10 cellular contexts compared by ENCODE assay signal in the genomic region with DNA sequence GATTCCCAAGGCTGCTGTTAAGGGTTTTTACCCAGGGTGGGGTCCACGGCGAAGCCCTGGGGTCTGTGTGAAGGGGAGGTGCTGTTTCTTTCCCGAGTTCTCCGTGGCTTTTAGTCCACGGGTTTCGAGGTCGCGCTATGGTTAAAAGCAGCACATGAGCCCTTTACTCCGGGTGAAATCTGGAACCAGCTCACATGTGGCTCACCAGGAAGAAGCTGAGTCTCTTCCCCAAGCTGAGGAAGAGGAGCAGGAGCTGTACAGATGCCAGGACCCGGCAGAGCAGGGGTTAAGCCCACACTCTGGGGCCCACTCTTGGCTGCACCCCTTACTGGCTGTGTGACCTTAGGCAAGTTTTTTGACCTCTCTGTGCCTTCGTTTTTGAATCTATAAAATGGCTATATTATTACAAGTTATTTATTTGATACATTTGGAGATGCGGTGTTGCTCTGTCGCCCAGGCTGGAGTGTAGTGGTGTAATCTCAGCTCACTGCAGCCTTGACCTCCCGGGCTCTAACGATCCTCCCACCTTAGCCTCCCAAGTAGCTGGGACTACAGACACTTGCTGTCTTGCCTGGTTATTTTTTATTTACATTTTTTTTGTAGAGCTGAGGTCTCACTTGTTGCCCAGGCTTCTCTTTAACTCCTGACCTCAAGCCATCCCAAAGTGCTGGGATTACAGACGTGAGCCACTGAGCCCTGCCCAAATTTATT.
DNase-seq lines count a peak whose midpoint lies in the region; ATAC-seq, FAIRE-seq and TF ChIP-seq lines count a peak whose summit lies in the region.
"Had no signal": no experiment of that assay in that cellular context is flagged by ENCODE, and none has a peak within 500 bp of the region (broad histone marks: within the 10 kb centered on the region; RNA-seq: fewer than 3 reads in every experiment).

No MANE protein-coding gene starts in this region.

- TF ChIP-seq CTCF in Caco-2 (IDR thresholded peaks at IDR 0.05; ENCODE audit: insufficient read depth in 1 of 2, low read depth in 1 of 2, low read length in 1 of 2, severe bottlenecking in 1 of 2, unreplicated experiment in 1 of 2) (no peak), SK-N-SH (IDR thresholded peaks at IDR 0.05) (no peak), heart left ventricle (IDR thresholded peaks at IDR 0.05) (no peak), pancreas (IDR thresholded peaks at IDR 0.05) (no peak)

- no peaks in the 10 kb centered on the region for H3K4me1 Mint-ChIP-seq in Caco-2 (ENCODE audit: low read depth, unreplicated experiment)
- H3K4me1 Mint-ChIP-seq in activated CD4-positive, alpha-beta memory T cell treated with anti-CD3 and anti-CD28 coated beads, Interleukin-2, amount 10 ng/mL, durations not matched to agents 7 days and 5 days, result no peaks in the 10 kb centered on the region

- no peaks in the 10 kb centered on the region for H3K79me2 ChIP-seq in SK-N-SH (ENCODE audit: insufficient read depth)

- no peak for TF ChIP-seq RAD21 in SK-N-SH (IDR thresholded peaks at IDR 0.05; ENCODE audit: low read length)

- ATAC-seq in heart left ventricle, result peak in 2 of 4 donors; percentile 36 to 44
- ATAC-seq in pancreas, result peak in 3 of 4 donors; percentile 68 to 76 (median 70)
- ATAC-seq in GM18907 (IDR thresholded peaks at IDR 0.05; ENCODE audit: unreplicated experiment), result no peak

- intact Hi-C loops in Caco-2 (cut with micrococcal nuclease; ENCODE audit: unreplicated experiment), result loop anchor here (1.0 to 5.0 kb wide), 3 partner anchors 72 to 149 kb away; no protein-coding TSS in a partner anchor
- intact Hi-C loops in heart left ventricle (cut with DNase I), result loop anchor here in 7 of 10 donors (1.0 to 10.0 kb wide), 7 partner anchors 71 to 1543 kb away; no protein-coding TSS in a partner anchor
- intact Hi-C loops in pancreas (cut with DNase I), result no loop called here

- CTCF ChIA-PET in Caco-2 (lab: Charles Lee), result interaction anchor here (0.8 to 3.0 kb wide), 2 partner anchors 72 to 94 kb away, joined by 3 to 10 read pairs; no protein-coding TSS in a partner anchor
- CTCF ChIA-PET in SK-N-SH (lab: Yijun Ruan, JAX), result interaction anchor here (0.6 to 2.1 kb wide), 24 partner anchors 8 to 1447 kb away, joined by 3 to 20 read pairs (median 4); no protein-coding TSS in a partner anchor
- CTCF ChIA-PET in activated CD4-positive, alpha-beta memory T cell treated with anti-CD3 and anti-CD28 coated beads, Interleukin-2, amount 10 ng/mL, durations not matched to agents 7 days and 5 days (lab: Charles Lee), result interaction anchor here (0.7 to 3.6 kb wide), 10 partner anchors 9 to 325 kb away, joined by 3 to 21 read pairs (median 4); no protein-coding TSS in a partner anchor

- H3K9ac ChIP-seq in SK-N-SH, result no peak overlapping the region

- no peak overlapping the region for H3K27ac ChIP-seq in SK-N-SH (ENCODE audit: low read depth in 2 of 2, low read length in 1 of 2)
- H3K27ac ChIP-seq in heart left ventricle, result peak overlapping the region in 1 of 12 donors; percentile 32
- no peak overlapping the region for H3K27ac ChIP-seq in pancreas
- H3K27ac ChIP-seq: adrenal gland had no signal

- no peaks in the 10 kb centered on the region for H3F3A ChIP-seq in SK-N-SH (replicated peaks; ENCODE audit: insufficient read depth)

- POLR2A ChIA-PET in Caco-2 (lab: Charles Lee) (no interaction called here), SK-N-SH (lab: Yijun Ruan, JAX) (no interaction called here)
- POLR2A ChIA-PET in activated CD4-positive, alpha-beta memory T cell treated with anti-CD3 and anti-CD28 coated beads, Interleukin-2, amount 10 ng/mL, durations not matched to agents 7 days and 5 days (lab: Charles Lee), result no interaction called here

- H3K36me3 ChIP-seq in Caco-2 (ENCODE audit: control insufficient read depth, insufficient read depth, low read length) (no peaks in the 10 kb centered on the region), SK-N-SH (replicated peaks in 1 of 2; ENCODE audit: control insufficient read depth in 1 of 2, insufficient read depth in 2 of 2, low read length in 1 of 2) (no peaks in the 10 kb centered on the region), heart left ventricle (no peaks in the 10 kb centered on the region), pancreas (no peaks in the 10 kb centered on the region)
- H3K36me3 ChIP-seq: adrenal gland had no signal

- no peaks in the 10 kb centered on the region for H3K9me2 ChIP-seq in SK-N-SH

- no TSS peak for BruUV-seq in Caco-2 (replicated peaks; lab: Mats Ljungman, UMichigan)

- no peak for TF ChIP-seq POLR2A in heart left ventricle (IDR thresholded peaks at IDR 0.05)

- no peaks in the 10 kb centered on the region for H4K20me1 ChIP-seq in SK-N-SH (ENCODE audit: insufficient read depth)

- H2AFZ ChIP-seq in SK-N-SH (ENCODE audit: low read depth), result peak overlapping the region; percentile 74

- peaks cover 17% of the 10 kb centered on the region for H3K27me3 Mint-ChIP-seq in Caco-2 (ENCODE audit: insufficient read depth, unreplicated experiment)
- peaks cover 5% of the 10 kb centered on the region for H3K27me3 Mint-ChIP-seq in activated CD4-positive, alpha-beta memory T cell treated with anti-CD3 and anti-CD28 coated beads, Interleukin-2, amount 10 ng/mL, durations not matched to agents 7 days and 5 days

- no peak for TF ChIP-seq EP300 in SK-N-SH (IDR thresholded peaks at IDR 0.05; ENCODE audit: borderline replicate concordance in 1 of 2, low read depth in 1 of 2, low read length in 1 of 2)

- 21% methylated on average over 14 of the region's 16 CpGs for whole genome bisulfite sequencing in SK-N-SH (ENCODE audit: low lambda C conversion rate)
- 35 to 40% (median 35%) methylated on average over 13 to 16 of the region's 16 CpGs for WGBS in heart left ventricle, 4 donors
- WGBS in pancreas, 2 donors, result 27 to 30% methylated on average over 16 of the region's 16 CpGs

- no peak for FAIRE-seq in pancreas (lab: Jason Lieb, UNC)
- FAIRE-seq: G401.6 had no signal

- peak overlapping the region; percentile 26 for H3K4me3 ChIP-seq in Caco-2 (ENCODE audit: low read depth, low read length)
- H3K4me3 ChIP-seq in SK-N-SH (ENCODE audit: low read depth in 2 of 2, low read length in 1 of 2), result peak overlapping the region; percentile 47 to 56
- H3K4me3 ChIP-seq in heart left ventricle, result peak overlapping the region; percentile 11 to 59 (median 44)
- peak overlapping the region in 3 of 4 donors; percentile 4 to 44 (median 16) for H3K4me3 ChIP-seq in pancreas

- no peaks in the 10 kb centered on the region for H3K9me3 Mint-ChIP-seq in Caco-2 (ENCODE audit: unreplicated experiment)
- H3K9me3 Mint-ChIP-seq in activated CD4-positive, alpha-beta memory T cell treated with anti-CD3 and anti-CD28 coated beads, Interleukin-2, amount 10 ng/mL, durations not matched to agents 7 days and 5 days, result no peaks in the 10 kb centered on the region

- peak overlapping the region; percentile 37 for H3K4me3 Mint-ChIP-seq in Caco-2 (ENCODE audit: unreplicated experiment)
- no peak overlapping the region for H3K4me3 Mint-ChIP-seq in activated CD4-positive, alpha-beta memory T cell treated with anti-CD3 and anti-CD28 coated beads, Interleukin-2, amount 10 ng/mL, durations not matched to agents 7 days and 5 days

- H3K27me3 ChIP-seq in Caco-2 (replicated peaks; ENCODE audit: control insufficient read depth, insufficient read depth, low read length) (peaks cover 1% of the 10 kb centered on the region; the same call in 1 of the 2 replicates), SK-N-SH (ENCODE audit: insufficient read depth) (no peaks in the 10 kb centered on the region), heart left ventricle (peaks cover 0 to 47% (median 17%) of the 10 kb centered on the region in 9 donors), pancreas (peaks cover 0 to 9% (median 2%) of the 10 kb centered on the region in 4 donors)

- no peak overlapping the region for H3K27ac Mint-ChIP-seq in Caco-2 (ENCODE audit: unreplicated experiment)
- no peak overlapping the region for H3K27ac Mint-ChIP-seq in activated CD4-positive, alpha-beta memory T cell treated with anti-CD3 and anti-CD28 coated beads, Interleukin-2, amount 10 ng/mL, durations not matched to agents 7 days and 5 days

- H3K4me2 ChIP-seq in SK-N-SH, result peak overlapping the region; percentile 85

- H3K9me3 ChIP-seq in Caco-2 (no peaks in the 10 kb centered on the region), SK-N-SH (no peaks in the 10 kb centered on the region), heart left ventricle (peaks cover 0 to 9% (median 1%) of the 10 kb centered on the region in 12 donors), pancreas (no peaks in the 10 kb centered on the region)
- H3K9me3 ChIP-seq: adrenal gland had no signal

- no peak for DNase-seq in Caco-2
- no peak for DNase-seq in SK-N-SH
- no peak for DNase-seq in heart left ventricle
- no peak for DNase-seq in pancreas
- DNase-seq in stimulated activated CD4-positive, alpha-beta T cell treated with anti-CD3 and anti-CD28 coated beads, Interleukin-4, amount 100 ng/mL, for 4 hours, result no peak
- no peak for DNase-seq in activated CD4-positive, alpha-beta memory T cell treated with anti-CD3 and anti-CD28 coated beads, Interleukin-2, amount 10 ng/mL, durations not matched to agents 7 days and 5 days
- no peak for DNase-seq in C1 segment of cervical spinal cord (lab: John Stamatoyannopoulos, UW)

- no peaks in the 10 kb centered on the region for H3K4me1 ChIP-seq in Caco-2
- no peaks in the 10 kb centered on the region; a peak in 1 of 4 replicates for H3K4me1 ChIP-seq in SK-N-SH (ENCODE audit: control insufficient read depth in 1 of 2, insufficient read depth in 2 of 2, low read depth in 1 of 2, low read length in 1 of 2)
- peaks cover 0 to 11% (median 3%) of the 10 kb centered on the region in 12 donors for H3K4me1 ChIP-seq in heart left ventricle
- H3K4me1 ChIP-seq in pancreas, result no peaks in the 10 kb centered on the region

- H3K36me3 Mint-ChIP-seq in Caco-2 (ENCODE audit: insufficient read depth, unreplicated experiment), result peaks cover 5% of the 10 kb centered on the region
- H3K36me3 Mint-ChIP-seq in activated CD4-positive, alpha-beta memory T cell treated with anti-CD3 and anti-CD28 coated beads, Interleukin-2, amount 10 ng/mL, durations not matched to agents 7 days and 5 days (ENCODE audit: low read depth), result no peaks in the 10 kb centered on the region

TF ChIP-seq in SK-N-SH, 30 proteins besides CTCF, POLR2A, EP300 and RAD21:
- TF ChIP-seq JUND (IDR thresholded peaks at IDR 0.05), result no peak
- TF ChIP-seq, protein P1, sequence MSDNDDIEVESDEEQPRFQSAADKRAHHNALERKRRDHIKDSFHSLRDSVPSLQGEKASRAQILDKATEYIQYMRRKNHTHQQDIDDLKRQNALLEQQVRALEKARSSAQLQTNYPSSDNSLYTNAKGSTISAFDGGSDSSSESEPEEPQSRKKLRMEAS (IDR thresholded peaks at IDR 0.05; ENCODE audit: low read depth), result no peak
- no peak for TF ChIP-seq RFX5 (IDR thresholded peaks at IDR 0.05; ENCODE audit: low read length)
- TF ChIP-seq FOXJ3 (CRISPR knock-in tag; IDR thresholded peaks at IDR 0.05), result no peak

Comparison
In these comparisons a context has a peak if more than half of its experiments do, and no peak if none do; other contexts are left out.
1. intact Hi-C loops: an anchor here in Caco-2 (1.0 to 5.0 kb wide) and heart left ventricle (1.0 to 10.0 kb wide); none called in pancreas.